ENCODE assay signal across 8 cellular contexts in genomic region chr2:98730053-98730850, GRCh38. TPM values are rescaled to one million over a fixed set of nuclear protein-coding genes. Genes with fewer than 3 reads are reported as not detected.
A peak's percentile ranks its signal among the peaks of the same experiment; 100 is the strongest.
DNase-seq lines count a peak whose midpoint lies in the region; ATAC-seq and TF ChIP-seq lines count a peak whose summit lies in the region.

No MANE protein-coding gene starts in this region.

- TF ChIP-seq POLR2A in Peyer's patch (IDR thresholded peaks at IDR 0.05), result peak; percentile 15 to 29
- peak in 1 of 2 donors; percentile 6 for TF ChIP-seq POLR2A in tibial nerve (IDR thresholded peaks at IDR 0.05)

- H3K4me1 ChIP-seq in CD4-positive, alpha-beta memory T cell (ENCODE audit: insufficient read depth, low read length), result peaks cover 73% of the 10 kb centered on the region
- H3K4me1 ChIP-seq in Peyer's patch, result peaks cover 0 to 45% (median 5%) of the 10 kb centered on the region in 4 donors
- no peaks in the 10 kb centered on the region for H3K4me1 ChIP-seq in osteoblast (ENCODE audit: insufficient read depth, low read length)
- H3K4me1 ChIP-seq in tibial nerve, result peaks cover 0 to 47% (median 14%) of the 10 kb centered on the region in 4 donors

- H3K79me2 ChIP-seq in osteoblast (ENCODE audit: insufficient read depth, low read length), result no peaks in the 10 kb centered on the region

- H3K9me3 Mint-ChIP-seq in CD4-positive, alpha-beta memory T cell, result no peaks in the 10 kb centered on the region

- DNase-seq in CD4-positive, alpha-beta memory T cell, result peak; percentile 59 to 76 (median 61)
- peak; percentile 72 to 85 (median 74) for DNase-seq in Peyer's patch
- DNase-seq in activated naive CD4-positive, alpha-beta T cell treated with anti-CD3 and anti-CD28 coated beads, Interleukin-2, amount 50 U/mL, for 16 hours, result peak; percentile 62
- peak; percentile 74 for DNase-seq in Right ventricle myocardium inferior (ENCODE audit: missing footprints)
- DNase-seq in osteoblast (ENCODE audit: insufficient read length, low spot score, missing footprints), result no peak
- DNase-seq in tibial nerve (ENCODE audit: low spot score in 2 of 2), result peak; percentile 27 to 35

- no peaks in the 10 kb centered on the region for H3K27me3 ChIP-seq in CD4-positive, alpha-beta memory T cell (ENCODE audit: insufficient read depth, low read length)
- H3K27me3 ChIP-seq in Peyer's patch (no peaks in the 10 kb centered on the region), osteoblast (ENCODE audit: insufficient read depth, low read length) (peaks cover 73% of the 10 kb centered on the region), tibial nerve (no peaks in the 10 kb centered on the region)

- H4K20me1 ChIP-seq in osteoblast (ENCODE audit: insufficient read depth, low read length), result no peaks in the 10 kb centered on the region

- WGBS in tibial nerve, 2 donors, result 1% methylated on average over 16 to 22 of the region's 70 CpGs

- peak in 1 of 6 experiments; percentile 24 for TF ChIP-seq CTCF in Peyer's patch (IDR thresholded peaks at IDR 0.05)
- no peak for TF ChIP-seq CTCF in osteoblast (IDR thresholded peaks at IDR 0.05; ENCODE audit: extremely low read depth, low read depth, low read length)
- TF ChIP-seq CTCF in tibial nerve (IDR thresholded peaks at IDR 0.05), result peak in 1 of 5 experiments; percentile 29

- POLR2A ChIA-PET in CD4-positive, alpha-beta memory T cell (lab: Charles Lee; ENCODE audit: partially characterized antibody), result interaction anchor here (0.6 to 16.8 kb wide), 26 partner anchors 9 to 122 kb away, joined by 3 to 565 read pairs (median 6); partner anchors contain the start of genes COA5 and UNC50

- ATAC-seq in HG03095 (IDR thresholded peaks at IDR 0.05; ENCODE audit: unreplicated experiment) (peak; percentile 13), Right ventricle myocardium inferior (peak; percentile 14), GM21528 (IDR thresholded peaks at IDR 0.05; ENCODE audit: low FRiP score, unreplicated experiment) (no peak)

- CTCF ChIA-PET in CD4-positive, alpha-beta memory T cell (lab: Charles Lee; ENCODE audit: partially characterized antibody), result interaction anchor here (0.6 to 5.0 kb wide), 18 partner anchors 9 to 106 kb away, joined by 3 to 51 read pairs (median 4); no protein-coding TSS in a partner anchor

- H3K27ac Mint-ChIP-seq in CD4-positive, alpha-beta memory T cell, result peak overlapping the region; percentile 83 to 95 (median 91)

- no peaks in the 10 kb centered on the region for H3K9me3 ChIP-seq in CD4-positive, alpha-beta memory T cell (ENCODE audit: control insufficient read depth in 1 of 2, low read length in 2 of 2)
- H3K9me3 ChIP-seq in Peyer's patch, result no peaks in the 10 kb centered on the region
- H3K9me3 ChIP-seq in osteoblast (ENCODE audit: low read depth, low read length), result no peaks in the 10 kb centered on the region
- no peaks in the 10 kb centered on the region for H3K9me3 ChIP-seq in tibial nerve

- H3K27ac ChIP-seq in CD4-positive, alpha-beta memory T cell (ENCODE audit: low read depth, low read length), result peak overlapping the region; percentile 80
- H3K27ac ChIP-seq in Peyer's patch (peak overlapping the region; percentile 88 to 98 (median 94)), osteoblast (ENCODE audit: low read depth, low read length) (no peak overlapping the region), tibial nerve (peak overlapping the region; percentile 9 to 88 (median 82))

- intact Hi-C loops in CD4-positive, alpha-beta memory T cell (cut with micrococcal nuclease), result loop anchor here (1.0 kb wide), 2 partner anchors 41 to 105 kb away; no protein-coding TSS in a partner anchor
- intact Hi-C loops in Right ventricle myocardium inferior (cut with DNase I), result loop anchor here (5.0 kb wide), 1 partner anchor 92 kb away; no protein-coding TSS in a partner anchor

- H3K36me3 ChIP-seq in CD4-positive, alpha-beta memory T cell (ENCODE audit: insufficient read depth, low read length), result peaks cover under 1% of the 10 kb centered on the region
- H3K36me3 ChIP-seq in Peyer's patch, result peaks cover 0 to 3% (median 0%) of the 10 kb centered on the region in 3 donors
- no peaks in the 10 kb centered on the region for H3K36me3 ChIP-seq in osteoblast (ENCODE audit: insufficient read depth, low read length)
- H3K36me3 ChIP-seq in tibial nerve, result no peaks in the 10 kb centered on the region

- peak overlapping the region; percentile 48 for H3K4me2 ChIP-seq in osteoblast (ENCODE audit: insufficient read depth, low read length)

- H3K36me3 Mint-ChIP-seq in CD4-positive, alpha-beta memory T cell, result peaks cover 14 to 41% of the 10 kb centered on the region in 2 donors

- H3K4me3 Mint-ChIP-seq in CD4-positive, alpha-beta memory T cell, result peak overlapping the region; percentile 90 to 94 (median 92)

- peaks cover 46 to 84% (median 57%) of the 10 kb centered on the region in 4 donors for H3K4me1 Mint-ChIP-seq in CD4-positive, alpha-beta memory T cell

- no peak overlapping the region for H2AFZ ChIP-seq in osteoblast (ENCODE audit: low read length)

- no peak for TF ChIP-seq EP300 in tibial nerve (IDR thresholded peaks at IDR 0.05)

- H3K27me3 Mint-ChIP-seq in CD4-positive, alpha-beta memory T cell, result no peaks in the 10 kb centered on the region

- peak overlapping the region; percentile 59 to 86 for H3K4me3 ChIP-seq in CD4-positive, alpha-beta memory T cell (ENCODE audit: low read length in 2 of 2)
- peak overlapping the region; percentile 84 to 95 (median 90) for H3K4me3 ChIP-seq in Peyer's patch
- H3K4me3 ChIP-seq in osteoblast (ENCODE audit: insufficient read depth, low read length), result peak overlapping the region; percentile 38
- H3K4me3 ChIP-seq in tibial nerve, result peak overlapping the region; percentile 50 to 96 (median 68)

RNA-seq across cellular contexts. Expression of gene MGAT4A, which starts 0.7 kb away (rescaled TPM):
- total RNA-seq in CD4-positive, alpha-beta memory T cell, result 100 to 1,000 TPM; 256 to 270 TPM
- polyA plus RNA-seq in CD4-positive, alpha-beta memory T cell, result 100 to 1,000 TPM; 223 to 336 TPM
- total RNA-seq in Peyer's patch (100 to 1,000 TPM in 3 of 4 donors, 10 to 100 TPM in 1; 52.8 to 243 (median 175) TPM), Right ventricle myocardium inferior (19.3 TPM), osteoblast (under 0.01 and 0.36 TPM in 2 replicates), tibial nerve (10 to 100 TPM; 12.6 to 50.0 (median 16.1) TPM)

Comparison
In these comparisons a context has a peak if more than half of its experiments do, and no peak if none do; other contexts are left out.
1. H3K4me3 ChIP-seq: peak in every context shown above with its lines; median percentile 90 in Peyer's patch; 72 in CD4-positive, alpha-beta memory T cell; 68 in tibial nerve; 38 in osteoblast.